ENCODE assay signal across 6 cellular contexts in genomic region chr11:66346476-66347424, GRCh38. TPM values are rescaled to one million over a fixed set of nuclear protein-coding genes. Genes with fewer than 3 reads are reported as not detected.
DNase-seq lines count a peak whose midpoint lies in the region; ATAC-seq and TF ChIP-seq lines count a peak whose summit lies in the region.

No MANE protein-coding gene starts in this region.

- peaks cover 16% of the 10 kb centered on the region; the same call in 1 of the 2 replicates for H4K20me1 ChIP-seq in Karpas-422 (ENCODE audit: insufficient read depth, low read depth, low read length)

- TF ChIP-seq CTCF in colonic mucosa (IDR thresholded peaks at IDR 0.05) (no peak), parathyroid adenoma (IDR thresholded peaks at IDR 0.05) (no peak)

- H3K27ac ChIP-seq in Karpas-422 (ENCODE audit: low read length) (peak overlapping the region; percentile 64; the same call in 1 of the 2 replicates), colonic mucosa (peak overlapping the region; percentile 85), parathyroid adenoma (peak overlapping the region; percentile 77)

- no peak for DNase-seq in Karpas-422
- DNase-seq in colonic mucosa = peak; percentile 43
- no peak for DNase-seq in medulla oblongata (ENCODE audit: extremely low spot score)

- no peaks in the 10 kb centered on the region for H3K9me2 ChIP-seq in Karpas-422 (replicated peaks; ENCODE audit: insufficient read depth, low read length)

- no peaks in the 10 kb centered on the region for H3K9me3 ChIP-seq in Karpas-422 (ENCODE audit: low read length)
- H3K9me3 ChIP-seq in colonic mucosa = no peaks in the 10 kb centered on the region
- H3K9me3 ChIP-seq in parathyroid adenoma (ENCODE audit: control insufficient read depth, low read length) = no peaks in the 10 kb centered on the region

- H3K36me3 ChIP-seq in Karpas-422 (ENCODE audit: insufficient read depth, low read length) = no peaks in the 10 kb centered on the region
- H3K36me3 ChIP-seq in colonic mucosa = no peaks in the 10 kb centered on the region
- H3K36me3 ChIP-seq in parathyroid adenoma (ENCODE audit: control insufficient read depth, insufficient read depth, low read length) = no peaks in the 10 kb centered on the region

- peak overlapping the region; percentile 99 for H3K4me3 ChIP-seq in Karpas-422 (ENCODE audit: low read length)
- H3K4me3 ChIP-seq in colonic mucosa = peak overlapping the region; percentile 78
- H3K4me3 ChIP-seq in parathyroid adenoma (ENCODE audit: low read depth, low read length) = peak overlapping the region; percentile 84

- H3K9ac ChIP-seq in Karpas-422 (ENCODE audit: low read length) (peak overlapping the region; percentile 97), colonic mucosa (ENCODE audit: low read depth in 2 of 2, low read length in 2 of 2) (peak overlapping the region; percentile 98 to 100), parathyroid adenoma (no peak overlapping the region)

- H2AFZ ChIP-seq in Karpas-422 (ENCODE audit: low read length) (peak overlapping the region; percentile 96; the same call in 1 of the 2 replicates), parathyroid adenoma (peak overlapping the region; percentile 35)

- H3K4me1 ChIP-seq in Karpas-422 (ENCODE audit: low read length) = peaks cover 50% of the 10 kb centered on the region
- H3K4me1 ChIP-seq in colonic mucosa = peaks cover 25% of the 10 kb centered on the region
- H3K4me1 ChIP-seq in parathyroid adenoma = peaks cover 6% of the 10 kb centered on the region

- intact Hi-C loops in colonic mucosa (cut with DNase I) = no loop called here

- H3K27me3 ChIP-seq in Karpas-422 (ENCODE audit: low read length) (no peaks in the 10 kb centered on the region), colonic mucosa (no peaks in the 10 kb centered on the region), parathyroid adenoma (ENCODE audit: control insufficient read depth, insufficient read depth, low read length) (no peaks in the 10 kb centered on the region)

- no peak for ATAC-seq in GM21423 (IDR thresholded peaks at IDR 0.05; ENCODE audit: unreplicated experiment)
- ATAC-seq in GM18858 (IDR thresholded peaks at IDR 0.05; ENCODE audit: unreplicated experiment) = no peak

- H3K4me2 ChIP-seq in Karpas-422 (ENCODE audit: low read depth, low read length, poor library complexity, severe bottlenecking) (peak overlapping the region; percentile 91), parathyroid adenoma (ENCODE audit: low read length) (peak overlapping the region; percentile 97)

- H3K79me2 ChIP-seq in Karpas-422 (ENCODE audit: low read length) (peaks cover 58% of the 10 kb centered on the region), parathyroid adenoma (peaks cover 9% of the 10 kb centered on the region)

RNA-seq across cellular contexts. Expression of gene B4GAT1, which starts 0.7 kb away (rescaled TPM):
- 10.6 and 11.9 TPM in 2 replicates for total RNA-seq in Karpas-422 (2014; rRNA removed; shearing (Covaris generic); ENCODE audit: low replicate concordance)
- 10 to 100 TPM; 14.2 to 20.2 TPM for total RNA-seq in colonic mucosa

RNA-seq across cellular contexts. Expression of gene BRMS1, which starts 1.8 kb away (rescaled TPM):
- total RNA-seq in Karpas-422 (2014; rRNA removed; shearing (Covaris generic); ENCODE audit: low replicate concordance) = 32.0 and 57.1 TPM in 2 replicates
- 10 to 100 TPM; 31.1 to 64.6 TPM for total RNA-seq in colonic mucosa

RNA-seq across cellular contexts. Expression of gene RIN1, which starts 10.5 kb away (rescaled TPM):
- 0.78 and 1.1 TPM in 2 replicates for total RNA-seq in Karpas-422 (2014; rRNA removed; shearing (Covaris generic); ENCODE audit: low replicate concordance)
- total RNA-seq in colonic mucosa = 10 to 100 TPM; 11.6 to 20.0 TPM

RNA-seq across cellular contexts. Expression of gene SLC29A2, which starts 24.8 kb away (rescaled TPM):
- total RNA-seq in Karpas-422 (2014; rRNA removed; shearing (Covaris generic); ENCODE audit: low replicate concordance) = 0.15 and 0.90 TPM in 2 replicates
- 10 to 100 TPM; 20.2 to 28.3 TPM for total RNA-seq in colonic mucosa

RNA-seq across cellular contexts. Expression of gene CD248, which starts 29.9 kb away (rescaled TPM):
- total RNA-seq in Karpas-422 (2014; rRNA removed; shearing (Covaris generic); ENCODE audit: low replicate concordance) = not detected in 2 replicates
- total RNA-seq in colonic mucosa = 1 to 10 TPM; 4.9 to 8.8 TPM
